Comparison of ENCODE assay signal across 12 cellular contexts in genomic region chr13:57286511-57287098, GRCh38.
"Had no signal": no experiment of that assay in that cellular context is flagged by ENCODE, and none has a peak within 500 bp of the region (broad histone marks: within the 10 kb centered on the region; RNA-seq: fewer than 3 reads in every experiment).

No MANE protein-coding gene starts in this region.

- DNase-seq: activated CD4-positive, alpha-beta memory T cell treated with anti-CD3 and anti-CD28 coated beads for 36 hours; activated naive CD4-positive, alpha-beta T cell; activated T-cell treated with anti-CD3 and anti-CD28 coated beads, Interleukin-2, amount 50 U/mL, for 72 hours; aorta; gastrocnemius medialis; left colon; mesenchymal stem cell; SHP77 treated with DMSO at 0.1 percent for 48 hours; stimulated activated CD4-positive, alpha-beta T cell treated with anti-CD3 and anti-CD28 coated beads, Interleukin-4, amount 100 ng/mL, for 4 hours; tibial artery had no signal

- H3K4me3 ChIP-seq: breast epithelium, gastrocnemius medialis, tibial artery had no signal

- H3K27ac ChIP-seq: breast epithelium, gastrocnemius medialis, tibial artery had no signal

- H3K36me3 ChIP-seq: breast epithelium, gastrocnemius medialis, tibial artery had no signal

- H3K4me3 Mint-ChIP-seq: activated CD4-positive, alpha-beta memory T cell treated with anti-CD3 and anti-CD28 coated beads for 36 hours; activated T-cell treated with anti-CD3 and anti-CD28 coated beads, Interleukin-2, amount 50 U/mL, for 72 hours; natural killer cell treated with Interleukin-12 subunit alpha and Interleukin-12 subunit beta and Interleukin-15 and Interleukin-18, amount 100 ng/mL, for 72 hours had no signal

- H3K36me3 Mint-ChIP-seq: activated CD4-positive, alpha-beta memory T cell treated with anti-CD3 and anti-CD28 coated beads for 36 hours had no signal

- H3K27me3 ChIP-seq: breast epithelium, gastrocnemius medialis, tibial artery had no signal

- H3K27me3 Mint-ChIP-seq: activated CD4-positive, alpha-beta memory T cell treated with anti-CD3 and anti-CD28 coated beads for 36 hours; natural killer cell treated with Interleukin-12 subunit alpha and Interleukin-12 subunit beta and Interleukin-15 and Interleukin-18, amount 100 ng/mL, for 72 hours had no signal

- H3K27ac Mint-ChIP-seq: activated CD4-positive, alpha-beta memory T cell treated with anti-CD3 and anti-CD28 coated beads for 36 hours; activated T-cell treated with anti-CD3 and anti-CD28 coated beads, Interleukin-2, amount 50 U/mL, for 72 hours; natural killer cell treated with Interleukin-12 subunit alpha and Interleukin-12 subunit beta and Interleukin-15 and Interleukin-18, amount 100 ng/mL, for 72 hours had no signal

- ATAC-seq: activated T-cell treated with anti-CD3 and anti-CD28 coated beads, Interleukin-2, amount 50 U/mL, for 72 hours; gastrocnemius medialis; left colon; natural killer cell treated with Interleukin-12 subunit alpha and Interleukin-12 subunit beta and Interleukin-15 and Interleukin-18, amount 100 ng/mL, for 72 hours had no signal

- H3K9me3 ChIP-seq: gastrocnemius medialis had no signal

- H3K4me1 ChIP-seq: breast epithelium, gastrocnemius medialis, tibial artery had no signal
